8 cellular contexts compared by ENCODE assay signal in genomic region chr7:143288836-143289235, GRCh38. TPM values are rescaled to one million over a fixed set of nuclear protein-coding genes. Genes with fewer than 3 reads are reported as not detected.
A peak's percentile ranks its signal among the peaks of the same experiment; 100 is the strongest.
DNase-seq lines count a peak whose midpoint lies in the region; ATAC-seq, FAIRE-seq and TF ChIP-seq lines count a peak whose summit lies in the region.

No MANE protein-coding gene starts in this region.

- peak overlapping the region; percentile 82 for H3K9ac ChIP-seq in smooth muscle cell (ENCODE audit: low read depth)

- H4K20me1 ChIP-seq in hepatocyte (ENCODE audit: insufficient read depth, poor library complexity, severe bottlenecking) (peaks cover 8% of the 10 kb centered on the region), smooth muscle cell (ENCODE audit: low read depth) (peaks cover 28% of the 10 kb centered on the region)

- peak overlapping the region; percentile 91 for H3K4me3 ChIP-seq in A549
- H3K4me3 ChIP-seq in hepatocyte = peak overlapping the region; percentile 90
- H3K4me3 ChIP-seq in smooth muscle cell = peak overlapping the region; percentile 77

- H3K36me3 ChIP-seq in hepatocyte (replicated peaks; ENCODE audit: insufficient read depth, low read depth) (no peaks in the 10 kb centered on the region), smooth muscle cell (ENCODE audit: low read depth) (peaks cover 6% of the 10 kb centered on the region)

- peaks cover 8% of the 10 kb centered on the region for H3F3A ChIP-seq in smooth muscle cell (ENCODE audit: low read depth)

- TF ChIP-seq EP300 in A549 (IDR thresholded peaks at IDR 0.05) = no peak

- H2AFZ ChIP-seq in hepatocyte = peak overlapping the region; percentile 76
- H2AFZ ChIP-seq in smooth muscle cell (ENCODE audit: low read depth) = peak overlapping the region; percentile 77

- TF ChIP-seq RAD21 in A549 (conservative IDR thresholded peaks at IDR 0.05 in 1 of 2, IDR thresholded peaks at IDR 0.05 in 1 of 2) = no peak

- H3K9me3 ChIP-seq in A549 (no peaks in the 10 kb centered on the region), hepatocyte (ENCODE audit: low read depth) (no peaks in the 10 kb centered on the region), smooth muscle cell (replicated peaks; ENCODE audit: low read depth) (no peaks in the 10 kb centered on the region)

- TF ChIP-seq POLR2A in A549 (IDR thresholded peaks at IDR 0.05; ENCODE audit: low read length) = no peak
- no peak for TF ChIP-seq POLR2A in GM12891 (IDR thresholded peaks at IDR 0.05; ENCODE audit: low read depth, low read length)

- H3K4me1 ChIP-seq in A549 (peaks cover 34% of the 10 kb centered on the region), hepatocyte (ENCODE audit: insufficient read depth) (peaks cover 23% of the 10 kb centered on the region), smooth muscle cell (ENCODE audit: low read depth) (peaks cover 12% of the 10 kb centered on the region)

- WGBS in A549 (ENCODE audit: missing lambda C conversion rate) = 4% methylated on average over 11 of the region's 11 CpGs
- WGBS in hepatocyte (ENCODE audit: low lambda C conversion rate, missing lambda C conversion rate) = 2% methylated on average over 11 of the region's 11 CpGs
- WGBS in smooth muscle cell (ENCODE audit: low lambda C conversion rate) = 2% methylated on average over 11 of the region's 11 CpGs

- peak in 1 of 2 experiments; percentile 23 for DNase-seq in A549 (ENCODE audit: low read depth in 1 of 2, low spot score in 1 of 2)
- no peak for DNase-seq in hepatocyte (ENCODE audit: low spot score)
- DNase-seq in smooth muscle cell (lab: John Stamatoyannopoulos, UW; ENCODE audit: unreplicated experiment) = no peak
- no peak for DNase-seq in GM12891 (ENCODE audit: insufficient read length, low spot score)
- no peak for DNase-seq in stimulated activated CD4-positive, alpha-beta T cell treated with anti-CD3 and anti-CD28 coated beads, Interleukin-2, amount 100 ng/mL, for 48 hours
- DNase-seq in stimulated activated CD8-positive, alpha-beta memory T cell treated with anti-CD3 and anti-CD28 coated beads, Interleukin-4, amount 100 ng/mL, for 48 hours = no peak

- POLR2A ChIA-PET in A549 (lab: Yijun Ruan, JAX) = interaction anchor here (1.2 kb wide), 5 partner anchors 9 to 26 kb away, joined by 3 to 19 read pairs (median 6); partner anchors contain the start of gene GSTK1

- H3K27ac ChIP-seq in A549 (peak overlapping the region; percentile 96 to 99), VCaP (peak overlapping the region; percentile 94), hepatocyte (peak overlapping the region; percentile 87), smooth muscle cell (ENCODE audit: low read depth) (peak overlapping the region; percentile 82)

- H3K27me3 ChIP-seq in hepatocyte (no peaks in the 10 kb centered on the region), smooth muscle cell (ENCODE audit: low read depth) (no peaks in the 10 kb centered on the region)

- TF ChIP-seq CTCF in A549 (IDR thresholded peaks at IDR 0.05) (no peak), VCaP (conservative IDR thresholded peaks at IDR 0.05) (no peak), hepatocyte (IDR thresholded peaks at IDR 0.05; ENCODE audit: poor library complexity) (no peak), smooth muscle cell (IDR thresholded peaks at IDR 0.05; ENCODE audit: borderline replicate concordance, insufficient read depth, poor library complexity, severe bottlenecking) (no peak)

- CTCF ChIA-PET in A549 (lab: Yijun Ruan, JAX) = interaction anchor here (1.2 to 2.3 kb wide), 2 partner anchors 11 to 12 kb away, joined by 3 to 5 read pairs; no protein-coding TSS in a partner anchor

- H3K9me2 ChIP-seq in hepatocyte (replicated peaks; ENCODE audit: insufficient read depth) = no peaks in the 10 kb centered on the region

- H3K79me2 ChIP-seq in hepatocyte (peaks cover 46% of the 10 kb centered on the region), smooth muscle cell (ENCODE audit: low read depth) (peaks cover 35% of the 10 kb centered on the region)

- H3K4me2 ChIP-seq in A549 (peak overlapping the region; percentile 88), hepatocyte (peak overlapping the region; percentile 88), smooth muscle cell (peak overlapping the region; percentile 88)

- FAIRE-seq in A549 (lab: Jason Lieb, UNC) (no peak), GM12891 (lab: Jason Lieb, UNC) (no peak)

- ATAC-seq in A549 (0 out of 6 replicates have a peak, but pooled peaks of 1 of the 2 experiments have one; percentile 2), GM18502 (IDR thresholded peaks at IDR 0.05; ENCODE audit: poor library complexity, unreplicated experiment) (peak; percentile 0)

TF ChIP-seq in A549, 52 proteins besides CTCF, POLR2A, EP300 and RAD21 (continues in another document):
- no peak for TF ChIP-seq KDM1A (IDR thresholded peaks at IDR 0.05; ENCODE audit: low read depth)

TF ChIP-seq in GM12891, 5 proteins besides CTCF, POLR2A, EP300 and RAD21:
- TF ChIP-seq POLR2AphosphoS5 (IDR thresholded peaks at IDR 0.05; ENCODE audit: low read depth, low read length) = no peak
- TF ChIP-seq SPI1 (IDR thresholded peaks at IDR 0.05; ENCODE audit: low read depth, low read length) = no peak
- TF ChIP-seq TAF1 (IDR thresholded peaks at IDR 0.05; ENCODE audit: low read depth, low read length) = no peak
- no peak for TF ChIP-seq PAX5 (IDR thresholded peaks at IDR 0.05; ENCODE audit: insufficient read depth, low read length, severe bottlenecking)
- TF ChIP-seq POU2F2 (IDR thresholded peaks at IDR 0.05; ENCODE audit: low read depth, low read length) = no peak

RNA-seq across cellular contexts. Expression of gene CASP2, which starts 0.7 kb away (rescaled TPM):
- 24.6 and 26.0 TPM in 2 replicates for polyA plus RNA-seq in A549 (2011; rRNA removed)
- polyA plus RNA-seq in A549 (2012; cell fraction: cytosol; rRNA removed) = 12.4 and 14.5 TPM in 2 replicates
- polyA plus RNA-seq in A549 (2012; cell fraction: nucleus; rRNA removed) = 30.5 and 39.3 TPM in 2 replicates
- 17.7 to 19.9 TPM (median 18.7 TPM) in 3 replicates for polyA plus RNA-seq in A549 (2017; fragmentation: RNase III; extraction: RNeasy Plus Mini Kit Qiagen cat#74134 plus additional on column Dnase treatment)
- 53.6 and 55.0 TPM in 2 replicates for polyA minus RNA-seq in A549 (2011; rRNA and poly(A)+ RNA removed)
- total RNA-seq in hepatocyte = 11.9 and 13.6 TPM in 2 replicates
- 8.5 and 10.6 TPM in 2 replicates for polyA plus RNA-seq in hepatocyte
- 13.4 and 22.0 TPM in 2 replicates for total RNA-seq in smooth muscle cell
- 8.1 and 10.7 TPM in 2 replicates for polyA plus RNA-seq in smooth muscle cell
- 12.6 TPM for polyA plus RNA-seq in GM12891 (2012; ENCODE audit: low read depth, missing spikeins)

RNA-seq across cellular contexts. Expression of gene TMEM139, which starts 4.1 kb away (rescaled TPM):
- polyA plus RNA-seq in A549 (2011; rRNA removed) (0.49 and 0.65 TPM in 2 replicates), A549 (2017; fragmentation: RNase III; extraction: RNeasy Plus Mini Kit Qiagen cat#74134 plus additional on column Dnase treatment) (0.37 to 0.71 TPM (median 0.42 TPM) in 3 replicates), hepatocyte (9.1 and 15.6 TPM in 2 replicates), smooth muscle cell (0.93 and 4.0 TPM in 2 replicates)
- polyA plus RNA-seq in A549 (2012; cell fraction: cytosol; rRNA removed) = 0.52 and 0.73 TPM in 2 replicates
- polyA plus RNA-seq in A549 (2012; cell fraction: nucleus; rRNA removed) = 0.79 and 0.95 TPM in 2 replicates
- polyA minus RNA-seq in A549 (2011; rRNA and poly(A)+ RNA removed) = 0.29 and 1.1 TPM in 2 replicates
- total RNA-seq in hepatocyte (19.8 and 21.0 TPM in 2 replicates), smooth muscle cell (0.99 and 9.1 TPM in 2 replicates)
- 0.13 TPM for polyA plus RNA-seq in GM12891 (2012; ENCODE audit: low read depth, missing spikeins)

RNA-seq across cellular contexts. Expression of gene GSTK1, which starts 25.6 kb away (rescaled TPM):
- 76.6 and 96.5 TPM in 2 replicates for polyA plus RNA-seq in A549 (2011; rRNA removed)
- 98.6 and 104 TPM in 2 replicates for polyA plus RNA-seq in A549 (2012; cell fraction: cytosol; rRNA removed)
- 128 and 176 TPM in 2 replicates for polyA plus RNA-seq in A549 (2012; cell fraction: nucleus; rRNA removed)
- polyA plus RNA-seq in A549 (2017; fragmentation: RNase III; extraction: RNeasy Plus Mini Kit Qiagen cat#74134 plus additional on column Dnase treatment) = 80.8 to 92.9 TPM (median 91.5 TPM) in 3 replicates
- 44.4 and 62.6 TPM in 2 replicates for polyA minus RNA-seq in A549 (2011; rRNA and poly(A)+ RNA removed)
- 224 and 233 TPM in 2 replicates for total RNA-seq in hepatocyte
- polyA plus RNA-seq in hepatocyte = 217 and 243 TPM in 2 replicates
- total RNA-seq in smooth muscle cell = 102 and 158 TPM in 2 replicates
- polyA plus RNA-seq in smooth muscle cell = 105 and 136 TPM in 2 replicates
- polyA plus RNA-seq in GM12891 (2012; ENCODE audit: low read depth, missing spikeins) = 94.8 TPM

RNA-seq across cellular contexts. Expression of gene CLCN1, which starts 27.1 kb away (rescaled TPM):
- polyA plus RNA-seq in A549 (2011; rRNA removed) (0.08 TPM in 1 of 2 replicates, not detected in the other), A549 (2017; fragmentation: RNase III; extraction: RNeasy Plus Mini Kit Qiagen cat#74134 plus additional on column Dnase treatment) (0.03 TPM in 1 of 3 replicates, not detected in the others), hepatocyte (0.07 TPM in 1 of 2 replicates, not detected in the other), smooth muscle cell (not detected in 2 replicates)
- 0.01 and 0.03 TPM in 2 replicates for polyA plus RNA-seq in A549 (2012; cell fraction: cytosol; rRNA removed)
- polyA plus RNA-seq in A549 (2012; cell fraction: nucleus; rRNA removed) = 0.06 TPM in 1 of 2 replicates, not detected in the other
- polyA minus RNA-seq in A549 (2011; rRNA and poly(A)+ RNA removed) = 0.08 and 0.10 TPM in 2 replicates
- total RNA-seq in hepatocyte (0.04 TPM in 1 of 2 replicates, not detected in the other), smooth muscle cell (not detected in 2 replicates)
- polyA plus RNA-seq in GM12891 (2012; ENCODE audit: low read depth, missing spikeins) = 0.10 TPM
